ENCODE assay signal across 10 cellular contexts in genomic region chr11:46099973-46100335, GRCh38. TPM values are rescaled to one million over a fixed set of nuclear protein-coding genes. Genes with fewer than 3 reads are reported as not detected.
A peak's percentile ranks its signal among the peaks of the same experiment; 100 is the strongest.
DNase-seq lines count a peak whose midpoint lies in the region; ATAC-seq and TF ChIP-seq lines count a peak whose summit lies in the region.
"Had no signal": no experiment of that assay in that cellular context is flagged by ENCODE, and none has a peak within 500 bp of the region (broad histone marks: within the 10 kb centered on the region; RNA-seq: fewer than 3 reads in every experiment).

No MANE protein-coding gene starts in this region.

- no peak overlapping the region for H3K4me3 ChIP-seq in iPS-18a (ENCODE audit: low read length)
- no peak overlapping the region for H3K4me3 ChIP-seq in thyroid gland (replicated peaks in 1 of 3)

- H3K27me3 ChIP-seq in iPS-18a (ENCODE audit: control insufficient read depth, insufficient read depth, low read length): no peaks in the 10 kb centered on the region
- no peaks in the 10 kb centered on the region for H3K27me3 ChIP-seq in thyroid gland

- H3K36me3 Mint-ChIP-seq in activated naive CD4-positive, alpha-beta T cell treated with anti-CD3 and anti-CD28 coated beads, Interleukin-2, amount 10 ng/mL, durations not matched to agents 7 days and 5 days: peaks cover 3% of the 10 kb centered on the region
- H3K36me3 Mint-ChIP-seq in activated naive CD4-positive, alpha-beta T cell treated with anti-CD3 and anti-CD28 coated beads, Interleukin-2, amount 50 U/mL, for 72 hours: no peaks in the 10 kb centered on the region
- peaks cover 11% of the 10 kb centered on the region for H3K36me3 Mint-ChIP-seq in T-cell

- peak overlapping the region; percentile 11 for H3K9ac ChIP-seq in iPS-18a (ENCODE audit: low read length)

- H3K36me3 ChIP-seq in iPS-18a (ENCODE audit: control insufficient read depth, low read depth, low read length) (no peaks in the 10 kb centered on the region), thyroid gland (no peaks in the 10 kb centered on the region)

- H3K4me3 Mint-ChIP-seq in activated naive CD4-positive, alpha-beta T cell treated with anti-CD3 and anti-CD28 coated beads, Interleukin-2, amount 10 ng/mL, durations not matched to agents 7 days and 5 days: peak overlapping the region; percentile 54
- H3K4me3 Mint-ChIP-seq in T-cell: peak overlapping the region; percentile 61 to 76 (median 74)

- no peaks in the 10 kb centered on the region for H3K9me3 Mint-ChIP-seq in activated naive CD4-positive, alpha-beta T cell treated with anti-CD3 and anti-CD28 coated beads, Interleukin-2, amount 10 ng/mL, durations not matched to agents 7 days and 5 days
- H3K9me3 Mint-ChIP-seq in activated naive CD4-positive, alpha-beta T cell treated with anti-CD3 and anti-CD28 coated beads, Interleukin-2, amount 50 U/mL, for 72 hours: no peaks in the 10 kb centered on the region
- no peaks in the 10 kb centered on the region for H3K9me3 Mint-ChIP-seq in T-cell

- no peak overlapping the region for H3K27ac ChIP-seq in iPS-18a (ENCODE audit: low read length)
- peak overlapping the region; percentile 17 to 54 (median 44) for H3K27ac ChIP-seq in thyroid gland

- H3K27me3 Mint-ChIP-seq in activated naive CD4-positive, alpha-beta T cell treated with anti-CD3 and anti-CD28 coated beads, Interleukin-2, amount 10 ng/mL, durations not matched to agents 7 days and 5 days: no peaks in the 10 kb centered on the region
- no peaks in the 10 kb centered on the region for H3K27me3 Mint-ChIP-seq in T-cell

- no peak for TF ChIP-seq CTCF in thyroid gland (IDR thresholded peaks at IDR 0.05)

- CTCF ChIA-PET in activated naive CD4-positive, alpha-beta T cell treated with anti-CD3 and anti-CD28 coated beads, Interleukin-2, amount 10 ng/mL, durations not matched to agents 7 days and 5 days (lab: Charles Lee): interaction anchor here (0.6 kb wide), 1 partner anchor 463 kb away, joined by 3 read pairs; no protein-coding TSS in a partner anchor
- CTCF ChIA-PET in T-cell (lab: Charles Lee): interaction anchor here (0.6 to 1.1 kb wide), 2 partner anchors 16 to 52 kb away, joined by 5 to 6 read pairs; no protein-coding TSS in a partner anchor

- H3K9me3 ChIP-seq in iPS-18a (ENCODE audit: control insufficient read depth, low read depth, low read length) (no peaks in the 10 kb centered on the region), thyroid gland (no peaks in the 10 kb centered on the region)
- H3K9me3 ChIP-seq: Caco-2 had no signal

- ATAC-seq in activated naive CD4-positive, alpha-beta T cell treated with anti-CD3 and anti-CD28 coated beads, Interleukin-2, amount 50 U/mL, for 72 hours: no peak
- ATAC-seq in T-cell (replicated peaks in 1 of 4): peak in 2 of 4 experiments; percentile 43 to 71

- WGBS in thyroid gland, 2 donors: 25 to 38% methylated on average over 1 of the region's 1 CpG

- no peak for TF ChIP-seq POLR2A in thyroid gland (IDR thresholded peaks at IDR 0.05)

- POLR2A ChIA-PET in T-cell (lab: Charles Lee): interaction anchor here in 1 of 2 donors (1.5 kb wide), 1 partner anchor 16 kb away, joined by 6 read pairs; no protein-coding TSS in a partner anchor

- intact Hi-C loops in thyroid gland (cut with DNase I): no loop called here

- peaks cover 22% of the 10 kb centered on the region for H3K4me1 Mint-ChIP-seq in activated naive CD4-positive, alpha-beta T cell treated with anti-CD3 and anti-CD28 coated beads, Interleukin-2, amount 10 ng/mL, durations not matched to agents 7 days and 5 days
- peaks cover 64 to 74% (median 71%) of the 10 kb centered on the region in 3 donors for H3K4me1 Mint-ChIP-seq in T-cell

- no peak for DNase-seq in activated naive CD4-positive, alpha-beta T cell treated with anti-CD3 and anti-CD28 coated beads, Interleukin-2, amount 10 ng/mL, durations not matched to agents 7 days and 5 days
- DNase-seq in activated naive CD4-positive, alpha-beta T cell treated with anti-CD3 and anti-CD28 coated beads, Interleukin-2, amount 50 U/mL, for 72 hours (ENCODE audit: low spot score in 2 of 2): no peak
- DNase-seq in T-cell (no peak), thyroid gland (no peak), NCI-H2029 (lab: John Stamatoyannopoulos, UW) (no peak), DMS 273 (lab: John Stamatoyannopoulos, UW; ENCODE audit: unreplicated experiment) (no peak)
- no peak for DNase-seq in stimulated activated CD4-positive, alpha-beta T cell treated with anti-CD3 and anti-CD28 coated beads, Interleukin-4, amount 100 ng/mL, for 4 hours
- DNase-seq: activated CD4-positive, alpha-beta T cell treated with anti-CD3 and anti-CD28 coated beads, Interleukin-2, amount 50 U/mL, for 48 hours; Caco-2 had no signal

- H3K27ac Mint-ChIP-seq in activated naive CD4-positive, alpha-beta T cell treated with anti-CD3 and anti-CD28 coated beads, Interleukin-2, amount 10 ng/mL, durations not matched to agents 7 days and 5 days: peak overlapping the region; percentile 76
- peak overlapping the region in 1 of 2 donors; percentile 75 for H3K27ac Mint-ChIP-seq in activated naive CD4-positive, alpha-beta T cell treated with anti-CD3 and anti-CD28 coated beads, Interleukin-2, amount 50 U/mL, for 72 hours
- H3K27ac Mint-ChIP-seq in T-cell: peak overlapping the region; percentile 85 to 87

- H3K4me1 ChIP-seq in iPS-18a (ENCODE audit: control insufficient read depth, low read depth, low read length) (peaks cover 18% of the 10 kb centered on the region), thyroid gland (peaks cover 48 to 59% of the 10 kb centered on the region in 2 donors)
- H3K4me1 ChIP-seq: Caco-2 had no signal

RNA-seq across cellular contexts. Expression of gene PHF21A, which starts 21.3 kb away (rescaled TPM):
- 10 to 100 TPM; 53.0 to 54.6 TPM for total RNA-seq in activated naive CD4-positive, alpha-beta T cell treated with anti-CD3 and anti-CD28 coated beads, Interleukin-2, amount 50 U/mL, for 72 hours
- total RNA-seq in T-cell (10 to 100 TPM; 45.5 to 82.9 (median 57.4) TPM), thyroid gland (10 to 100 TPM; 26.2 to 95.7 (median 64.0) TPM)
